8 cellular contexts compared by ENCODE assay signal in the genomic region with DNA sequence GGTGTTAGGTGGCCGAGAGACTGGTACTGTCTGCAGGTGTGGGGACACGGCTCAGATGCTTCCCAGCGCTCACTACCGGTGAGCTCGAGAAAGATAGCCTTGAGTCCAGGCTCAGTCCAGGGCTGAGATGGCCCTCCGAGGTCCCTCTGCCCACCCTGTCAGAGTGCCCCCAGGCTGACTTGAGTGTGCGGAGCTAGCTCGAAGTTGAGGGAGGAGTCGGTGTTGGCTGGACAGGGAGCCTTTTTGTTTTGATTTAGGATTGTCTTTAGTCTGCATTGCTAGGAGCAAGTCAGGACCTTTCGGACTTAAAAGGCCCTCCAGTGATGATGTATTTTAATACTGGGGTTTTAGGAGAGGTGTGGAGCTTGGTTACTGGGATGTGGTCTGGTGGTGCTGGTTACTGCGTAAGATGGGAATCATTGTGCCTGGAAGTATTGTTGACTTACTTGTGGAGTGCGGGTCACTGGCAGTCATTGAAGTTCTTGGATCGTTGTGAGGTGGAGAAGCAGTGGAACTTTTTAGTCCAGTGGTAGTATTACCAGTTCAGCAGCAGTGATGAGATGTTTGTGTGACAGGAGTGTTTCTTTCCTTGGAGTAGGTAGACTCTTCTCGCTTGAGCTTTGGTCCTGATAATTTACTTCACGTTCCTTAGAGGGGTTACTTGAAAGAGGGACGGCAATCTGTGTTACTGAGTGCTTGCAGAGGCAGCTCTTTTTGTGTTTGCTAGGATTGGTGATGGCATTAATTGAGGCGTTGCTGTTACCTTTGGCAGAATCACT. TPM values are rescaled to one million over a fixed set of nuclear protein-coding genes. Genes with fewer than 3 reads are reported as not detected.
DNase-seq lines count a peak whose midpoint lies in the region; ATAC-seq and TF ChIP-seq lines count a peak whose summit lies in the region.

No MANE protein-coding gene starts in this region.

- CTCF ChIA-PET in Caco-2 (lab: Charles Lee) = interaction anchor here (1.4 kb wide), 1 partner anchor 70 kb away, joined by 3 read pairs; no protein-coding TSS in a partner anchor
- CTCF ChIA-PET in activated CD8-positive, alpha-beta T cell treated with anti-CD3 and anti-CD28 coated beads, Interleukin-2, amount 10 ng/mL, durations not matched to agents 7 days and 5 days (lab: Charles Lee) = interaction anchor here (0.9 to 2.2 kb wide), 15 partner anchors 10 to 514 kb away, joined by 3 to 7 read pairs (median 4); no protein-coding TSS in a partner anchor

- peaks cover 8% of the 10 kb centered on the region for H3K4me1 Mint-ChIP-seq in Caco-2 (ENCODE audit: low read depth, unreplicated experiment)
- H3K4me1 Mint-ChIP-seq in activated CD8-positive, alpha-beta T cell treated with anti-CD3 and anti-CD28 coated beads, Interleukin-2, amount 10 ng/mL, durations not matched to agents 7 days and 5 days (ENCODE audit: low read depth) = peaks cover 32% of the 10 kb centered on the region

- peak overlapping the region; percentile 94 for H3K4me3 Mint-ChIP-seq in Caco-2 (ENCODE audit: unreplicated experiment)
- peak overlapping the region; percentile 86 for H3K4me3 Mint-ChIP-seq in activated CD8-positive, alpha-beta T cell treated with anti-CD3 and anti-CD28 coated beads, Interleukin-2, amount 10 ng/mL, durations not matched to agents 7 days and 5 days

- H3K4me1 ChIP-seq in Caco-2 (no peaks in the 10 kb centered on the region), cardiac muscle cell (ENCODE audit: low read depth) (no peaks in the 10 kb centered on the region), rectal smooth muscle tissue (ENCODE audit: control insufficient read depth, insufficient read depth, low read length) (peaks cover 8% of the 10 kb centered on the region)

- no peaks in the 10 kb centered on the region for H3K9me3 Mint-ChIP-seq in Caco-2 (ENCODE audit: unreplicated experiment)
- no peaks in the 10 kb centered on the region for H3K9me3 Mint-ChIP-seq in activated CD8-positive, alpha-beta T cell treated with anti-CD3 and anti-CD28 coated beads, Interleukin-2, amount 10 ng/mL, durations not matched to agents 7 days and 5 days (ENCODE audit: insufficient read depth)

- no peaks in the 10 kb centered on the region for H3K36me3 ChIP-seq in Caco-2 (ENCODE audit: control insufficient read depth, insufficient read depth, low read length)
- no peaks in the 10 kb centered on the region for H3K36me3 ChIP-seq in cardiac muscle cell
- no peaks in the 10 kb centered on the region for H3K36me3 ChIP-seq in rectal smooth muscle tissue (ENCODE audit: control insufficient read depth, insufficient read depth, low read length)

- DNase-seq in Caco-2 (peak in 1 of 2 experiments; percentile 2), HuH-7 (ENCODE audit: low spot score) (peak; percentile 9), cardiac muscle cell (ENCODE audit: low read depth in 1 of 2, low spot score in 1 of 2) (peak in 1 of 2 donors; percentile 14), foreskin melanocyte (no peak), GM13976 (ENCODE audit: low spot score) (no peak)
- no peak for DNase-seq in activated CD8-positive, alpha-beta T cell treated with anti-CD3 and anti-CD28 coated beads, Interleukin-2, amount 10 ng/mL, durations not matched to agents 7 days and 5 days

- H3K9me3 ChIP-seq in Caco-2 = no peaks in the 10 kb centered on the region
- H3K9me3 ChIP-seq in cardiac muscle cell (ENCODE audit: low read depth) = no peaks in the 10 kb centered on the region

- TF ChIP-seq CTCF in Caco-2 (IDR thresholded peaks at IDR 0.05; ENCODE audit: insufficient read depth in 1 of 2, low read depth in 1 of 2, low read length in 1 of 2, severe bottlenecking in 1 of 2, unreplicated experiment in 1 of 2) (no peak), cardiac muscle cell (IDR thresholded peaks at IDR 0.05; ENCODE audit: low read depth, low read length) (no peak), GM13976 (IDR thresholded peaks at IDR 0.05; ENCODE audit: borderline replicate concordance, control extremely low read depth, extremely low read depth, insufficient read depth, missing control alignments) (no peak)

- POLR2A ChIA-PET in Caco-2 (lab: Charles Lee) = interaction anchor here (0.7 kb wide), 1 partner anchor 118 kb away, joined by 3 read pairs; no protein-coding TSS in a partner anchor
- POLR2A ChIA-PET in activated CD8-positive, alpha-beta T cell treated with anti-CD3 and anti-CD28 coated beads, Interleukin-2, amount 10 ng/mL, durations not matched to agents 7 days and 5 days (lab: Charles Lee) = interaction anchor here (0.5 to 1.2 kb wide), 5 partner anchors 12 to 473 kb away, joined by 3 read pairs; no protein-coding TSS in a partner anchor

- H3K27me3 Mint-ChIP-seq in Caco-2 (ENCODE audit: insufficient read depth, unreplicated experiment) = no peaks in the 10 kb centered on the region
- no peaks in the 10 kb centered on the region for H3K27me3 Mint-ChIP-seq in activated CD8-positive, alpha-beta T cell treated with anti-CD3 and anti-CD28 coated beads, Interleukin-2, amount 10 ng/mL, durations not matched to agents 7 days and 5 days (ENCODE audit: low read depth)

- TSS peak; percentile 44 for BruUV-seq in Caco-2 (replicated peaks; lab: Mats Ljungman, UMichigan)

- H3K27ac Mint-ChIP-seq in Caco-2 (ENCODE audit: unreplicated experiment) = peak overlapping the region; percentile 57
- H3K27ac Mint-ChIP-seq in activated CD8-positive, alpha-beta T cell treated with anti-CD3 and anti-CD28 coated beads, Interleukin-2, amount 10 ng/mL, durations not matched to agents 7 days and 5 days = peak overlapping the region; percentile 95

- H3K4me3 ChIP-seq in Caco-2 (ENCODE audit: low read depth, low read length) = peak overlapping the region; percentile 84
- peak overlapping the region; percentile 85 for H3K4me3 ChIP-seq in cardiac muscle cell
- H3K4me3 ChIP-seq in rectal smooth muscle tissue (ENCODE audit: low read length) = peak overlapping the region; percentile 100

- H3K27ac ChIP-seq in cardiac muscle cell = peak overlapping the region; percentile 11
- H3K27ac ChIP-seq in rectal smooth muscle tissue (ENCODE audit: low read depth, low read length) = peak overlapping the region; percentile 80

- H3K9ac ChIP-seq in rectal smooth muscle tissue (ENCODE audit: low read length) = peak overlapping the region; percentile 88

- no peaks in the 10 kb centered on the region for H3K36me3 Mint-ChIP-seq in Caco-2 (ENCODE audit: insufficient read depth, unreplicated experiment)
- peaks cover 18% of the 10 kb centered on the region for H3K36me3 Mint-ChIP-seq in activated CD8-positive, alpha-beta T cell treated with anti-CD3 and anti-CD28 coated beads, Interleukin-2, amount 10 ng/mL, durations not matched to agents 7 days and 5 days (ENCODE audit: low read depth)

- intact Hi-C loops in Caco-2 (cut with micrococcal nuclease; ENCODE audit: unreplicated experiment) = no loop called here

- H3K27me3 ChIP-seq in Caco-2 (replicated peaks; ENCODE audit: control insufficient read depth, insufficient read depth, low read length) (no peaks in the 10 kb centered on the region), cardiac muscle cell (no peaks in the 10 kb centered on the region), rectal smooth muscle tissue (ENCODE audit: control insufficient read depth, insufficient read depth, low read length) (no peaks in the 10 kb centered on the region)

- in situ Hi-C loops in GM13976 (cut with MboI; ENCODE audit: low sequenced_read_pairs, unreplicated experiment) = no loop called here

- no peak for ATAC-seq in activated CD8-positive, alpha-beta T cell treated with anti-CD3 and anti-CD28 coated beads, Interleukin-2, amount 10 ng/mL, durations not matched to agents 7 days and 5 days
- ATAC-seq in HG03280 (IDR thresholded peaks at IDR 0.05; ENCODE audit: unreplicated experiment) = no peak

RNA-seq across cellular contexts. Expression of a gene that starts 0.6 kb away (rescaled TPM):
- total RNA-seq in Caco-2 (2022) (3.9 and 4.9 TPM in 2 replicates), cardiac muscle cell (6.6 and 11.5 TPM in 2 replicates)
- 1 to 10 TPM; 8.4 to 8.7 TPM for total RNA-seq in activated CD8-positive, alpha-beta T cell treated with anti-CD3 and anti-CD28 coated beads, Interleukin-2, amount 10 ng/mL, durations not matched to agents 7 days and 5 days
- 3.8 and 6.3 TPM in 2 replicates for polyA plus RNA-seq in cardiac muscle cell

RNA-seq across cellular contexts. Expression of a gene that starts 0.7 kb away (rescaled TPM):
- 40.7 and 49.7 TPM in 2 replicates for total RNA-seq in Caco-2 (2022)
- 100 to 1,000 TPM; 137 to 141 TPM for total RNA-seq in activated CD8-positive, alpha-beta T cell treated with anti-CD3 and anti-CD28 coated beads, Interleukin-2, amount 10 ng/mL, durations not matched to agents 7 days and 5 days
- total RNA-seq in cardiac muscle cell = 117 and 185 TPM in 2 replicates
- 161 and 233 TPM in 2 replicates for polyA plus RNA-seq in cardiac muscle cell
